8 cellular contexts compared by ENCODE assay signal in the genomic region with DNA sequence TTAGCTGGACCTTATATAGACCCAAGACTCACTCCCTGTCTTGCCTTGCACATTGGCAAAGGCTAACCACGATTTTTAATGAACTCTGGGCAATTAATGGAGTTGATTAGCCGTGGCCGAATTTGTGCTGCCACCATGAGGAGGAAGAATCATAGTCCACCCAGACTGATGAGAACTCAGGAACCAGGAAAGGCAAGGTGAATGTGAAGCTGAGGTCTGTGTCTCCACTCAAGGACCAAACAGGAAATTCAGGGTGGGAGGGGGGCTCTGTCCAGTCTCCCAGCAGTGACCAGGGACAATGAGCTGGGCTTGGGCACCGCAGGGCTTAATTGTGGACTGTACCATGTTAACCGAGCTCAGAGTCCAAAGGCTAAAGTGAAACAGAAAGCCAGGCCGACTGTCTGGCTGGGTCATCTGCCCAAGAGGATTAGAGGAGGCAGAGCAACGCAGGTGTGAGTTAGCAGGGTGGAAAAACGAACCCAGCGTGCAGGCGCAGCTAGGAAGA.
DNase-seq lines count a peak whose midpoint lies in the region; ATAC-seq and TF ChIP-seq lines count a peak whose summit lies in the region.

No MANE protein-coding gene starts in this region.

- H3K36me3 ChIP-seq in RWPE2 (ENCODE audit: low read depth) (no peaks in the 10 kb centered on the region), stomach (no peaks in the 10 kb centered on the region), colonic mucosa (no peaks in the 10 kb centered on the region)

- TF ChIP-seq CTCF in RWPE2 (IDR thresholded peaks at IDR 0.05; ENCODE audit: poor library complexity, severe bottlenecking): peak; percentile 23
- no peak for TF ChIP-seq CTCF in stomach (IDR thresholded peaks at IDR 0.05)
- no peak for TF ChIP-seq CTCF in colonic mucosa (IDR thresholded peaks at IDR 0.05)

- WGBS in stomach, 5 donors: 39 to 62% (median 45%) methylated on average over 10 of the region's 10 CpGs

- DNase-seq in RWPE2 (ENCODE audit: low spot score): no peak
- DNase-seq in left cardiac atrium: no peak
- DNase-seq in stomach: peak; percentile 28
- DNase-seq in colonic mucosa: no peak
- no peak for DNase-seq in activated effector memory CD4-positive, alpha-beta T cell treated with Interleukin-2 at 50 U/mL for 16 hours

- H3K4me3 ChIP-seq in RWPE2 (ENCODE audit: severe bottlenecking) (no peak overlapping the region), stomach (peak overlapping the region in 3 of 4 donors; percentile 2 to 20 (median 7)), colonic mucosa (no peak overlapping the region)

- H3K27ac ChIP-seq in RWPE2 (ENCODE audit: poor library complexity, severe bottlenecking) (peak overlapping the region; percentile 38), stomach (peak overlapping the region in 3 of 5 donors; percentile 26 to 69 (median 57)), colonic mucosa (no peak overlapping the region)

- peaks cover 26% of the 10 kb centered on the region for H3K4me1 ChIP-seq in RWPE2 (ENCODE audit: insufficient read depth, poor library complexity, severe bottlenecking)
- peaks cover 0 to 27% (median 19%) of the 10 kb centered on the region in 4 donors for H3K4me1 ChIP-seq in stomach
- H3K4me1 ChIP-seq in colonic mucosa: no peaks in the 10 kb centered on the region

- H3K27me3 ChIP-seq in RWPE2 (ENCODE audit: insufficient read depth, poor library complexity, severe bottlenecking) (no peaks in the 10 kb centered on the region), stomach (no peaks in the 10 kb centered on the region), colonic mucosa (no peaks in the 10 kb centered on the region)

- ATAC-seq in GM19324 (IDR thresholded peaks at IDR 0.05; ENCODE audit: low FRiP score, unreplicated experiment) (peak; percentile 69), RWPE2 (ENCODE audit: low read depth) (no peak), left cardiac atrium (peak; percentile 30 to 64), GM21723 (IDR thresholded peaks at IDR 0.05; ENCODE audit: unreplicated experiment) (no peak), HG03280 (IDR thresholded peaks at IDR 0.05; ENCODE audit: unreplicated experiment) (no peak)

- no peak overlapping the region for H3K9ac ChIP-seq in colonic mucosa (ENCODE audit: low read depth in 2 of 2, low read length in 2 of 2)

- TF ChIP-seq POLR2A in stomach (IDR thresholded peaks at IDR 0.05): no peak

- intact Hi-C loops in left cardiac atrium (cut with DNase I) (no loop called here), stomach (cut with DNase I; ENCODE audit: low total_unique reads) (no loop called here), colonic mucosa (cut with DNase I) (no loop called here)

- H3K9me3 ChIP-seq in RWPE2 (ENCODE audit: severe bottlenecking) (no peaks in the 10 kb centered on the region), stomach (no peaks in the 10 kb centered on the region), colonic mucosa (no peaks in the 10 kb centered on the region)

- no peak for TF ChIP-seq EP300 in stomach (IDR thresholded peaks at IDR 0.05)

Comparison
In these comparisons a context has a peak if more than half of its experiments do, and no peak if none do; other contexts are left out.
1. ATAC-seq: peak in GM19324 (single experiment) and left cardiac atrium (2 of 2); none in RWPE2 (single experiment), GM21723 (single experiment) and HG03280 (single experiment).
2. H3K4me3 ChIP-seq: peak in stomach (3 of 4); none in RWPE2 (single experiment) and colonic mucosa (single experiment).